Comparison of ENCODE assay signal across 31 cellular contexts in genomic region chr7:151900591-151901312, GRCh38. TPM values are rescaled to one million over a fixed set of nuclear protein-coding genes. Genes with fewer than 3 reads are reported as not detected.
DNase-seq lines count a peak whose midpoint lies in the region; ATAC-seq and TF ChIP-seq lines count a peak whose summit lies in the region.
"Had no signal": no experiment of that assay in that cellular context is flagged by ENCODE, and none has a peak within 500 bp of the region (broad histone marks: within the 10 kb centered on the region; RNA-seq: fewer than 3 reads in every experiment).

No MANE protein-coding gene starts in this region.

- H3K4me3 ChIP-seq in ACC112 (ENCODE audit: low read depth, low read length) (peak overlapping the region; percentile 62), choroid plexus epithelial cell (ENCODE audit: low read depth, low read length) (no peak overlapping the region)
- H3K4me3 ChIP-seq: esophagus muscularis mucosa, lung, PC-9, testis, uterus had no signal

- H3K4me1 ChIP-seq in ACC112 (ENCODE audit: control insufficient read depth, insufficient read depth, low read length, unreplicated experiment): no peaks in the 10 kb centered on the region
- H3K4me1 ChIP-seq: testis, uterus had no signal

- H2AFZ ChIP-seq in ACC112 (ENCODE audit: low read length, unreplicated experiment): no peak overlapping the region
- H2AFZ ChIP-seq: PC-9 had no signal

- no peak overlapping the region for H3K27ac ChIP-seq in ACC112 (ENCODE audit: low read depth, low read length)
- H3K27ac ChIP-seq: C4-2B, PC-9, testis, uterus had no signal

- DNase-seq in GM04503 (ENCODE audit: low read depth) (peak; percentile 11), choroid plexus epithelial cell (ENCODE audit: low read depth) (peak; percentile 17), myocyte (ENCODE audit: low read depth) (peak; percentile 40), T-helper 2 cell (no peak)
- DNase-seq: activated CD4-positive, alpha-beta memory T cell treated with anti-CD3 and anti-CD28 coated beads for 36 hours; activated gamma-delta T cell; activated naive CD8-positive, alpha-beta T cell treated with anti-CD3 and anti-CD28 coated beads, Interleukin-2, amount 50 U/mL, for 24 hours; effector memory CD8-positive, alpha-beta T cell; NCI-H1092; NCI-H2029 treated with DMSO at 0.1 percent for 48 hours; NK-92 treated with Interleukin-12 subunit alpha and Interleukin-12 subunit beta, amount 100 ng/mL, for 24 hours; PC-9; SHP77 treated with DMSO at 0.1 percent for 48 hours; stimulated activated CD4-positive, alpha-beta T cell treated with anti-CD3 and anti-CD28 coated beads, Interleukin-2, amount 100 ng/mL, for 48 hours; uterus had no signal

- no peaks in the 10 kb centered on the region for H3K79me2 ChIP-seq in ACC112 (ENCODE audit: control insufficient read depth, insufficient read depth, low read length, unreplicated experiment)

- no peak for TF ChIP-seq CTCF in choroid plexus epithelial cell (conservative IDR thresholded peaks at IDR 0.05; ENCODE audit: low read depth, low read length)

- no peaks in the 10 kb centered on the region for H3K36me3 ChIP-seq in ACC112 (ENCODE audit: insufficient read depth, low read length)
- H3K36me3 ChIP-seq: esophagus muscularis mucosa, uterus had no signal

- peaks cover 74% of the 10 kb centered on the region for H3K27me3 ChIP-seq in ACC112 (ENCODE audit: insufficient read depth, low read length)
- H3K27me3 ChIP-seq: testis, uterus had no signal

- ATAC-seq in HG03521 (IDR thresholded peaks at IDR 0.05; ENCODE audit: unreplicated experiment): no peak
- no peak for ATAC-seq in GM21367 (IDR thresholded peaks at IDR 0.05; ENCODE audit: unreplicated experiment)
- ATAC-seq in HG02759 (IDR thresholded peaks at IDR 0.05; ENCODE audit: unreplicated experiment): no peak
- ATAC-seq: activated CD4-positive, CD25-positive, alpha-beta regulatory T cell treated with anti-CD3 and anti-CD28 coated beads, Interleukin-2, amount 50 U/mL, for 24 hours; activated naive CD8-positive, alpha-beta T cell treated with anti-CD3 and anti-CD28 coated beads, Interleukin-2, amount 50 U/mL, for 24 hours; effector memory CD8-positive, alpha-beta T cell; HepG2; stimulated activated memory B cell treated with anti-CD40 and anti-IgM and Interleukin-4, amounts not matched to agents 10 μg/mL and 1 μg/mL and 100 μg/mL, for 72 hours had no signal

RNA-seq across cellular contexts. Expression of gene PRKAG2, which starts 23.8 kb away (rescaled TPM):
- total RNA-seq in myocyte: 13.5 and 22.6 TPM in 2 replicates
- polyA plus RNA-seq in myocyte (2012): 23.0 TPM

RNA-seq across cellular contexts. Expression of gene GALNTL5, which starts 55.5 kb away (rescaled TPM):
- total RNA-seq in myocyte: not detected in 2 replicates
- polyA plus RNA-seq in myocyte (2012): not detected
- total RNA-seq: A673; activated CD4-positive, alpha-beta memory T cell treated with anti-CD3 and anti-CD28 coated beads for 36 hours; esophagus muscularis mucosa; glomerular endothelial cell; HepG2; kidney; lung; NCI-H460; omental fat pad; PC-9; uterus had no signal
- polyA plus RNA-seq: HepG2, lung had no signal

Comparison
In these comparisons a context has a peak if more than half of its experiments do, and no peak if none do; other contexts are left out.
1. DNase-seq: peak in GM04503 (single experiment), choroid plexus epithelial cell (single experiment) and myocyte (single experiment); none in T-helper 2 cell (0 of 5).